Comparison of ENCODE assay signal across 1 cellular context in genomic region chr1:145964328-145965118, GRCh38.
TF ChIP-seq lines count a peak whose summit lies in the region.

Gene ANKRD34A, minus strand, starts transcription at chr1:145964575. Its CDS starts 2,816 bp downstream, at chr1:145961759.
Gene POLR3GL, plus strand, starts transcription at chr1:145964690. Its CDS starts 10,176 bp downstream, at chr1:145974866.

TF ChIP-seq in K562, 482 proteins besides CTCF, POLR2A, EP300 and RAD21 (continued from another document and continues in another):
- TF ChIP-seq THRA (IDR thresholded peaks at IDR 0.05) (no peak), ZNF263 (CRISPR knock-in tag; IDR thresholded peaks at IDR 0.05; ENCODE audit: borderline replicate concordance) (no peak; the same call in 1 of the 2 replicates), PRPF4 (IDR thresholded peaks at IDR 0.05; ENCODE audit: insufficient read depth, low read depth, low read length, poor library complexity, severe bottlenecking) (no peak), POLR2AphosphoS5 (IDR thresholded peaks at IDR 0.05; ENCODE audit: control insufficient read depth, insufficient read depth, low read depth, low read length) (peak; percentile 83), ZFP36 (IDR thresholded peaks at IDR 0.05; ENCODE audit: low read depth, low read length, partially characterized antibody) (no peak), RBM22 (IDR thresholded peaks at IDR 0.05; ENCODE audit: low read depth, low read length, poor library complexity, severe bottlenecking) (no peak), FOXK2 (conservative IDR thresholded peaks at IDR 0.05 in 1 of 2, IDR thresholded peaks at IDR 0.05 in 1 of 2; ENCODE audit: low read depth in 2 of 2) (no peak), MEF2D (tag; conservative IDR thresholded peaks at IDR 0.05; ENCODE audit: low read depth) (no peak), MTA1 (IDR thresholded peaks at IDR 0.05; ENCODE audit: borderline replicate concordance) (no peak), ZNF785 (CRISPR knock-in tag; IDR thresholded peaks at IDR 0.05) (no peak), GTF2A2 (tag; IDR thresholded peaks at IDR 0.05) (no peak), ZNF586 (CRISPR knock-in tag; conservative IDR thresholded peaks at IDR 0.05) (no peak), KAT7 (CRISPR knock-in tag; IDR thresholded peaks at IDR 0.05; ENCODE audit: borderline replicate concordance) (peak; percentile 63; the same call in 1 of the 2 replicates), NCOA2 (IDR thresholded peaks at IDR 0.05; ENCODE audit: partially characterized antibody in 2 of 2) (no peak), SP1 (CRISPR knock-in tag; IDR thresholded peaks at IDR 0.05) (peak; percentile 73; the same call in 1 of the 2 replicates), FOS (IDR thresholded peaks at IDR 0.05; ENCODE audit: extremely low read depth, insufficient read length) (peak; percentile 49), THAP7 (CRISPR knock-in tag; IDR thresholded peaks at IDR 0.05) (no peak), SRF (CRISPR knock-in tag; IDR thresholded peaks at IDR 0.05) (peak in 1 of 2 experiments; percentile 54; a peak in 2 of 4 replicates), ZNF511 (CRISPR knock-in tag; IDR thresholded peaks at IDR 0.05) (no peak), CSDE1 (IDR thresholded peaks at IDR 0.05) (no peak), CBFA2T2 (conservative IDR thresholded peaks at IDR 0.05) (no peak), XRCC5 (IDR thresholded peaks at IDR 0.05; ENCODE audit: low read depth, low read length) (no peak), ATF3 (IDR thresholded peaks at IDR 0.05) (no peak), ATF3 (CRISPR knock-in tag; conservative IDR thresholded peaks at IDR 0.05) (no peak), ELK1 (CRISPR knock-in tag; IDR thresholded peaks at IDR 0.05) (no peak), BDP1 (IDR thresholded peaks at IDR 0.05; ENCODE audit: insufficient read depth, insufficient read length) (no peak), TEAD4 (IDR thresholded peaks at IDR 0.05; ENCODE audit: low read length) (no peak), TEAD4 (CRISPR knock-in tag; IDR thresholded peaks at IDR 0.05; ENCODE audit: borderline replicate concordance) (no peak), SMARCA4 (IDR thresholded peaks at IDR 0.05) (no peak), ZNF75A (CRISPR knock-in tag; IDR thresholded peaks at IDR 0.05) (no peak), YY1 (IDR thresholded peaks at IDR 0.05; ENCODE audit: borderline replicate concordance in 1 of 3, control insufficient read depth in 1 of 3, extremely low read depth in 1 of 3, insufficient read depth in 3 of 3, insufficient read length in 1 of 3, insufficient replicate concordance in 2 of 3, low read depth in 1 of 3, low read length in 2 of 3) (peak in 2 of 3 experiments; percentile 73 to 82), REST (CRISPR knock-in tag; IDR thresholded peaks at IDR 0.05; ENCODE audit: low read depth) (no peak), JUN (IDR thresholded peaks at IDR 0.05; ENCODE audit: borderline replicate concordance, low read depth, low read length) (peak; percentile 20; the same call in 1 of the 2 replicates), JUN (CRISPR knock-in tag; IDR thresholded peaks at IDR 0.05; ENCODE audit: borderline replicate concordance) (no peak), DPF2 (IDR thresholded peaks at IDR 0.05) (no peak; the same call in 1 of the 2 replicates), ZNF395 (CRISPR knock-in tag; IDR thresholded peaks at IDR 0.05) (no peak), NFIC (IDR thresholded peaks at IDR 0.05) (0 out of 2 replicates have a peak, but pooled peaks have one; percentile 36), U2AF1 (optimal IDR thresholded peaks at IDR 0.05; ENCODE audit: low read depth, low read length) (no peak), RBM15 (IDR thresholded peaks at IDR 0.05; ENCODE audit: insufficient read depth, low read length) (no peak), POLR3G (IDR thresholded peaks at IDR 0.05; ENCODE audit: extremely low read depth, insufficient read length, insufficient replicate concordance) (no peak), HOXB6 (CRISPR knock-in tag; IDR thresholded peaks at IDR 0.05; ENCODE audit: borderline replicate concordance) (no peak), CTCFL (IDR thresholded peaks at IDR 0.05; ENCODE audit: borderline replicate concordance, insufficient read depth, low read depth, low read length, poor library complexity, severe bottlenecking) (no peak), ADNP (tag; IDR thresholded peaks at IDR 0.05) (no peak), BRF2 (IDR thresholded peaks at IDR 0.05; ENCODE audit: borderline replicate concordance, insufficient read depth, insufficient read length) (no peak), CAMTA2 (CRISPR knock-in tag; conservative IDR thresholded peaks at IDR 0.05) (no peak), BMI1 (IDR thresholded peaks at IDR 0.05; ENCODE audit: low read length) (no peak), ZNF134 (CRISPR knock-in tag; conservative IDR thresholded peaks at IDR 0.05) (no peak), ZSCAN32 (CRISPR knock-in tag; IDR thresholded peaks at IDR 0.05) (no peak; the same call in 1 of the 2 replicates), POLR3A (IDR thresholded peaks at IDR 0.05; ENCODE audit: borderline replicate concordance, extremely low read depth, insufficient read depth, insufficient read length) (no peak), ZBTB43 (CRISPR knock-in tag; IDR thresholded peaks at IDR 0.05) (no peak), KDM2B (CRISPR knock-in tag; IDR thresholded peaks at IDR 0.05) (no peak)
